ENCODE assay signal across 8 cellular contexts in the genomic region with DNA sequence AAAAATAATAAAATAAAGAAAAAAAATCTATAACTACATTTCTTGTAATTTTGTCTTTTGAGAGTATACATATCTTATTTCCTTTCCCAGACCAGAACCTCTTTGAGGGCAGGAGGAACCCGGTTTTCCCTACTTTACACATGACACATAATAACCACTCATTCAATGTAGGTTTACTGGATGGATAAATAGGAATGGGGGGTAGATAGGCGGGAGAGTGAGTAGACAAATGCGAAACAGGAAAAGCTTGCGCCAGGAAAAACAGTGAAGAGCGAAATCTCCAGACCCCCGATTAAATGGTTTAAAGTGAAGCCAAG. TPM values are rescaled to one million over a fixed set of nuclear protein-coding genes. Genes with fewer than 3 reads are reported as not detected.
A peak's percentile ranks its signal among the peaks of the same experiment; 100 is the strongest.
DNase-seq lines count a peak whose midpoint lies in the region; ATAC-seq, FAIRE-seq and TF ChIP-seq lines count a peak whose summit lies in the region.
"Had no signal": no experiment of that assay in that cellular context is flagged by ENCODE, and none has a peak within 500 bp of the region (broad histone marks: within the 10 kb centered on the region; RNA-seq: fewer than 3 reads in every experiment).

No MANE protein-coding gene starts in this region.

- H3K9ac ChIP-seq in HUES64 (ENCODE audit: low read depth, low read length) (peak overlapping the region; percentile 97), astrocyte (ENCODE audit: low read length) (peak overlapping the region; percentile 97)

- H3K4me2 ChIP-seq in astrocyte (ENCODE audit: low read length): peak overlapping the region; percentile 86

- ATAC-seq in HG03460 (IDR thresholded peaks at IDR 0.05; ENCODE audit: unreplicated experiment): no peak

- no peaks in the 10 kb centered on the region for H3K9me3 Mint-ChIP-seq in astrocyte (ENCODE audit: unreplicated experiment)

- DNase-seq in astrocyte (ENCODE audit: low read depth): no peak
- no peak for DNase-seq in suprapubic skin (ENCODE audit: low spot score in 2 of 2)
- DNase-seq in NOMO-1 treated with dmso at 0.1 percent for 144 hours (lab: John Stamatoyannopoulos, UW; ENCODE audit: unreplicated experiment): no peak
- no peak for DNase-seq in Ammon's horn (ENCODE audit: low spot score)

- H3K36me3 Mint-ChIP-seq in astrocyte (ENCODE audit: low read depth, unreplicated experiment): peaks cover 1% of the 10 kb centered on the region

- H3K9me3 ChIP-seq in HUES64 (ENCODE audit: insufficient read depth, low read depth, low read length) (no peaks in the 10 kb centered on the region), astrocyte (ENCODE audit: insufficient read depth, low read depth, low read length) (no peaks in the 10 kb centered on the region), suprapubic skin (no peaks in the 10 kb centered on the region)

- TF ChIP-seq CTCF in astrocyte (IDR thresholded peaks at IDR 0.05; ENCODE audit: insufficient read depth, low read depth, low read length): no peak
- no peak for TF ChIP-seq CTCF in suprapubic skin (IDR thresholded peaks at IDR 0.05)

- H3K4me1 ChIP-seq in HUES64 (ENCODE audit: insufficient read depth, low read length) (peaks cover 5% of the 10 kb centered on the region; the same call in 1 of the 2 replicates), astrocyte (ENCODE audit: insufficient read depth, low read length) (peaks cover 10% of the 10 kb centered on the region), suprapubic skin (peaks cover 42% of the 10 kb centered on the region)

- peak overlapping the region; percentile 100 for H3K27ac Mint-ChIP-seq in astrocyte (ENCODE audit: unreplicated experiment)

- H3K27me3 Mint-ChIP-seq in astrocyte (ENCODE audit: low read depth, unreplicated experiment): no peaks in the 10 kb centered on the region

- no peak for TF ChIP-seq POLR2A in suprapubic skin (IDR thresholded peaks at IDR 0.05)

- H4K20me1 ChIP-seq in astrocyte (ENCODE audit: insufficient read depth, low read length): peaks cover 35% of the 10 kb centered on the region

- no peaks in the 10 kb centered on the region for H3K36me3 ChIP-seq in HUES64 (ENCODE audit: insufficient read depth, low read length)
- H3K36me3 ChIP-seq in astrocyte (ENCODE audit: insufficient read depth, low read length): no peaks in the 10 kb centered on the region
- no peaks in the 10 kb centered on the region for H3K36me3 ChIP-seq in suprapubic skin

- H3K27ac ChIP-seq in HUES64 (ENCODE audit: low read depth, low read length) (peak overlapping the region; percentile 99; the same call in 1 of the 2 replicates), astrocyte (ENCODE audit: low read depth, low read length) (peak overlapping the region; percentile 98), layer of hippocampus (ENCODE audit: low read depth, low read length) (peak overlapping the region; percentile 100), suprapubic skin (peak overlapping the region; percentile 95)

- under 1% methylated on average over 5 of the region's 6 CpGs for WGBS in HUES64
- under 1% methylated on average over 6 of the region's 6 CpGs for WGBS in suprapubic skin

- peak overlapping the region; percentile 92 for H2AFZ ChIP-seq in astrocyte (ENCODE audit: low read depth, low read length)

- H3K4me3 ChIP-seq in HUES64 (ENCODE audit: low read length): peak overlapping the region; percentile 95
- peak overlapping the region; percentile 89 for H3K4me3 ChIP-seq in astrocyte (ENCODE audit: insufficient read depth, low read depth, low read length)
- peak overlapping the region; percentile 84 for H3K4me3 ChIP-seq in suprapubic skin

- peak; percentile 5 for FAIRE-seq in astrocyte (lab: Jason Lieb, UNC)
- FAIRE-seq: islet of Langerhans had no signal

- H3K27me3 ChIP-seq in HUES64 (ENCODE audit: insufficient read depth, low read length): no peaks in the 10 kb centered on the region
- H3K27me3 ChIP-seq in astrocyte (ENCODE audit: insufficient read depth, low read length): no peaks in the 10 kb centered on the region
- H3K27me3 ChIP-seq in layer of hippocampus (ENCODE audit: control insufficient read depth, insufficient read depth, low read length): no peaks in the 10 kb centered on the region
- no peaks in the 10 kb centered on the region for H3K27me3 ChIP-seq in suprapubic skin

- H3K79me2 ChIP-seq in astrocyte (ENCODE audit: insufficient read depth, low read length): peaks cover 46% of the 10 kb centered on the region

- H3K4me3 Mint-ChIP-seq in astrocyte (ENCODE audit: unreplicated experiment): peak overlapping the region; percentile 88

- H3K4me1 Mint-ChIP-seq in astrocyte (ENCODE audit: low read depth, unreplicated experiment): peaks cover 26% of the 10 kb centered on the region

- no peak for TF ChIP-seq EP300 in suprapubic skin (IDR thresholded peaks at IDR 0.05)

RNA-seq across cellular contexts. Expression of a gene that starts 0.5 kb away (rescaled TPM):
- 27.6 TPM for polyA plus RNA-seq in HUES64 (2013, experiment 1 of 2)
- polyA plus RNA-seq in HUES64 (2013, experiment 2 of 2): 27.2 TPM
- total RNA-seq in astrocyte: 66.0 and 67.0 TPM in 2 replicates
- total RNA-seq in suprapubic skin: 10 to 100 TPM; 28.1 to 72.6 (median 41.1) TPM

RNA-seq across cellular contexts. Expression of a gene that starts 56.6 kb away (rescaled TPM):
- polyA plus RNA-seq in HUES64 (2013, experiment 1 of 2): 2.0 TPM
- polyA plus RNA-seq in HUES64 (2013, experiment 2 of 2): 2.7 TPM
- total RNA-seq in astrocyte (not detected in 2 replicates), suprapubic skin (1 to 10 TPM in 3 of 4 donors, under 1 TPM in 1; 0.64 to 6.8 (median 3.3) TPM)
